In genomic region chr16:11285842-11286241, GRCh38 we compare ENCODE assay signal across 25 cellular contexts. TPM values are rescaled to one million over a fixed set of nuclear protein-coding genes. Genes with fewer than 3 reads are reported as not detected.
"Had no signal": no experiment of that assay in that cellular context is flagged by ENCODE, and none has a peak within 500 bp of the region (broad histone marks: within the 10 kb centered on the region; RNA-seq: fewer than 3 reads in every experiment).

No MANE protein-coding gene starts in this region.

- H3K4me1 ChIP-seq: esophagus muscularis mucosa, heart left ventricle, SJCRH30, testis had no signal

- H3K27ac Mint-ChIP-seq: dendritic cell treated with granulocyte-macrophage colony-stimulating factor and Interleukin-4, amounts not matched to agents 40 ng/mL and 50 ng/mL, for 4 days; progenitor cell of endocrine pancreas; T-helper 1 cell treated with Interleukin-12 subunit alpha and Interleukin-12 subunit beta and Interleukin-4 antibody, amounts not matched to agents 30 μg/mL and 1 μg/mL, for 36 hours had no signal

- H3K9me3 ChIP-seq: esophagus muscularis mucosa, gastroesophageal sphincter, heart left ventricle, left lung, SJCRH30, testis, upper lobe of left lung had no signal

- H3K9me3 Mint-ChIP-seq: activated naive CD4-positive, alpha-beta T cell treated with anti-CD3 and anti-CD28 coated beads, Interleukin-2, amount 50 U/mL, for 72 hours; dendritic cell treated with granulocyte-macrophage colony-stimulating factor and Interleukin-4, amounts not matched to agents 40 ng/mL and 50 ng/mL, for 4 days; T-helper 1 cell treated with Interleukin-12 subunit alpha and Interleukin-12 subunit beta and Interleukin-4 antibody, amounts not matched to agents 30 μg/mL and 1 μg/mL, for 36 hours had no signal

- H3K36me3 Mint-ChIP-seq: activated naive CD4-positive, alpha-beta T cell treated with anti-CD3 and anti-CD28 coated beads, Interleukin-2, amount 50 U/mL, for 72 hours had no signal

- DNase-seq: activated CD4-positive, CD25-positive, alpha-beta regulatory T cell treated with anti-CD3 and anti-CD28 coated beads, Interleukin-2, amount 50 U/mL, for 72 hours; activated effector memory CD4-positive, alpha-beta T cell treated with Interleukin-2 at 50 U/mL for 16 hours; amniotic stem cell; effector memory CD4-positive, alpha-beta T cell; heart left ventricle; left lung; mammary epithelial cell; midbrain; occipital lobe; SJCRH30; stimulated activated CD4-positive, alpha-beta T cell treated with anti-CD3 and anti-CD28 coated beads, Interleukin-12 subunit alpha, Interleukin-12 subunit beta, amount 100 ng/mL, for 4 hours; stimulated activated CD4-positive, alpha-beta T cell treated with anti-CD3 and anti-CD28 coated beads, Interleukin-1b, Interleukin-23, amount 100 ng/mL, for 48 hours; stimulated activated CD8-positive, alpha-beta memory T cell treated with anti-CD3 and anti-CD28 coated beads, Interleukin-4, amount 100 ng/mL, for 48 hours; testis; upper lobe of left lung had no signal

- H3K36me3 ChIP-seq: esophagus muscularis mucosa, gastroesophageal sphincter, heart left ventricle, left lung, SJCRH30, upper lobe of left lung had no signal

- H3K27ac ChIP-seq: esophagus muscularis mucosa, gastroesophageal sphincter, heart left ventricle, left lung, SJCRH30, testis, upper lobe of left lung had no signal

- ATAC-seq: gastroesophageal sphincter, heart left ventricle, left lung had no signal

- H3K4me3 Mint-ChIP-seq: dendritic cell treated with granulocyte-macrophage colony-stimulating factor and Interleukin-4, amounts not matched to agents 40 ng/mL and 50 ng/mL, for 4 days; T-helper 1 cell treated with Interleukin-12 subunit alpha and Interleukin-12 subunit beta and Interleukin-4 antibody, amounts not matched to agents 30 μg/mL and 1 μg/mL, for 36 hours had no signal

- H3K4me3 ChIP-seq: esophagus muscularis mucosa, gastroesophageal sphincter, heart left ventricle, left lung, SJCRH30, testis, upper lobe of left lung had no signal

- H3K27me3 Mint-ChIP-seq: progenitor cell of endocrine pancreas had no signal

- H3K27me3 ChIP-seq: esophagus muscularis mucosa, gastroesophageal sphincter, heart left ventricle, left lung, SJCRH30, testis, upper lobe of left lung had no signal

RNA-seq across cellular contexts. Expression of gene PRM1, which starts 4.7 kb away (rescaled TPM):
- total RNA-seq: activated naive CD4-positive, alpha-beta T cell treated with anti-CD3 and anti-CD28 coated beads, Interleukin-2, amount 50 U/mL, for 72 hours; chondrocyte; endothelial cell of umbilical vein; esophagus muscularis mucosa; gastroesophageal sphincter; heart left ventricle; kidney; left lung; mammary epithelial cell; occipital lobe; progenitor cell of endocrine pancreas; SJCRH30; upper lobe of left lung had no signal
- polyA plus RNA-seq: endothelial cell of umbilical vein, heart left ventricle, mammary epithelial cell, neural cell had no signal

RNA-seq across cellular contexts. Expression of gene PRM2, which starts 9.6 kb away (rescaled TPM):
- total RNA-seq: activated naive CD4-positive, alpha-beta T cell treated with anti-CD3 and anti-CD28 coated beads, Interleukin-2, amount 50 U/mL, for 72 hours; chondrocyte; endothelial cell of umbilical vein; esophagus muscularis mucosa; gastroesophageal sphincter; heart left ventricle; kidney; left lung; mammary epithelial cell; occipital lobe; progenitor cell of endocrine pancreas; SJCRH30; upper lobe of left lung had no signal
- polyA plus RNA-seq: endothelial cell of umbilical vein, heart left ventricle, mammary epithelial cell, neural cell had no signal

RNA-seq across cellular contexts. Expression of gene PRM3, which starts 12.4 kb away (rescaled TPM):
- total RNA-seq: activated naive CD4-positive, alpha-beta T cell treated with anti-CD3 and anti-CD28 coated beads, Interleukin-2, amount 50 U/mL, for 72 hours; chondrocyte; endothelial cell of umbilical vein; esophagus muscularis mucosa; gastroesophageal sphincter; heart left ventricle; kidney; left lung; mammary epithelial cell; occipital lobe; progenitor cell of endocrine pancreas; SJCRH30; upper lobe of left lung had no signal
- polyA plus RNA-seq: endothelial cell of umbilical vein, heart left ventricle, mammary epithelial cell, neural cell had no signal

RNA-seq across cellular contexts. Expression of gene TNP2, which starts 16.7 kb away (rescaled TPM):
- total RNA-seq: activated naive CD4-positive, alpha-beta T cell treated with anti-CD3 and anti-CD28 coated beads, Interleukin-2, amount 50 U/mL, for 72 hours; chondrocyte; endothelial cell of umbilical vein; esophagus muscularis mucosa; gastroesophageal sphincter; heart left ventricle; kidney; left lung; mammary epithelial cell; occipital lobe; progenitor cell of endocrine pancreas; SJCRH30; upper lobe of left lung had no signal
- polyA plus RNA-seq: endothelial cell of umbilical vein, heart left ventricle, mammary epithelial cell, neural cell had no signal

RNA-seq across cellular contexts. Expression of gene SOCS1, which starts 29.8 kb away (rescaled TPM):
- total RNA-seq: occipital lobe had no signal
- polyA plus RNA-seq: neural cell had no signal
